Comparison of ENCODE assay signal across 9 cellular contexts in the genomic region with DNA sequence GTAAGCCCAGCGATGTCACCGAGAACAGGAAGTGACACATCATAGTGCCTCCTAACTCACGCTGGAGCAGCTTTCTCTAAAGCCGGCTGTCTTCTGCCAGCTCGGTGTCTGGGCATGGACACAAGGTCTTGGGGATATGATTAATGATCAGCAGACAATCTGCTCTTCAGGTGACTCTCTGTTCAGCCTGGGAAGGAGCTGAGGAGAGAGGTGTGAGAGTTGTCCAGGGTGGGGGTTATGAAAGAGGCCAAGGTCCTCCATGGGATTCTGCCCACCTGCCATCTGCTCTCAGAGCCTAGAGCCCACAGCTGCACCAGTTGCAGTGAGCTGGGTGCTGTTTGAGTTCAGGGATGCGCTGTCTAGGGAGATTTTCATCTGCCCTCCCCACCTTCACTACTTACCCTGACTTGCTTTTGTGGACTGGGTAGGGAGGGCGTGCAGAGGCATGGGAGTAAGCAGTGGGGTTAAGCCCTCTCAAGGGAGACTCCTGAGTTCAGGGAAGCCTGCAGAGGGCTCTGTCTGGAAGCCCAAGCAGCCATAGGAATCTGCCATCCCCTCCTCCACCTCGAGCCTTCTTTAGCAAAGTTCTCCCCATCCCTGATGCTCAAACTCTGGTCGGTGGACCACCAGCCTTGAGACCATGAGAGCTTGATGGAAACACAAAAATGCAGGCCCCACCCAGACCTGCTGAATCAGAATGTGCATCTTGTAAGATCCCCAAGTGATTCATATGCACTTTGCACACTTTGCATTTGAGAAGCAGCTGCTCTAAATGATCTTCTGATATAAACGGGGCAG.
DNase-seq lines count a peak whose midpoint lies in the region; ATAC-seq and TF ChIP-seq lines count a peak whose summit lies in the region.
"Had no signal": no experiment of that assay in that cellular context is flagged by ENCODE, and none has a peak within 500 bp of the region (broad histone marks: within the 10 kb centered on the region; RNA-seq: fewer than 3 reads in every experiment).

No MANE protein-coding gene starts in this region.

- H3K4me3 ChIP-seq in GM23338, result no peak overlapping the region
- no peak overlapping the region for H3K4me3 ChIP-seq in endodermal cell (ENCODE audit: low read length)
- H3K4me3 ChIP-seq in osteoblast (ENCODE audit: insufficient read depth, low read length), result no peak overlapping the region

- H4K20me1 ChIP-seq in GM23338 (replicated peaks; ENCODE audit: insufficient read depth) (no peaks in the 10 kb centered on the region), osteoblast (ENCODE audit: insufficient read depth, low read length) (no peaks in the 10 kb centered on the region)

- no peak overlapping the region for H3K27ac Mint-ChIP-seq in GM23338
- no peak overlapping the region for H3K27ac Mint-ChIP-seq in endodermal cell

- peaks cover 13% of the 10 kb centered on the region for H3K9me3 ChIP-seq in endodermal cell (ENCODE audit: control insufficient read depth, low read length)
- no peaks in the 10 kb centered on the region for H3K9me3 ChIP-seq in osteoblast (ENCODE audit: low read depth, low read length)

- H3F3A ChIP-seq in GM23338 (replicated peaks; ENCODE audit: low read depth), result no peaks in the 10 kb centered on the region

- WGBS in endodermal cell (ENCODE audit: insufficient coverage in 1 of 2, insufficient read length in 1 of 2), 2 experiments, result 89 to 91% methylated on average over 3 to 10 of the region's 10 CpGs

- peak; percentile 44; the same call in 1 of the 3 replicates for ATAC-seq in GM23338
- ATAC-seq in HG03378 (IDR thresholded peaks at IDR 0.05; ENCODE audit: unreplicated experiment), result no peak

- no peak overlapping the region for H3K4me2 ChIP-seq in GM23338
- H3K4me2 ChIP-seq in osteoblast (ENCODE audit: insufficient read depth, low read length), result peak overlapping the region; percentile 30

- H3K4me1 Mint-ChIP-seq in GM23338, result peaks cover 9% of the 10 kb centered on the region; the same call in 2 of the 3 replicates
- H3K4me1 Mint-ChIP-seq in endodermal cell, result peaks cover 5% of the 10 kb centered on the region

- H3K27ac ChIP-seq in GM23338 (ENCODE audit: low read depth) (no peak overlapping the region), endodermal cell (ENCODE audit: low read depth, low read length) (no peak overlapping the region), osteoblast (ENCODE audit: low read depth, low read length) (peak overlapping the region; percentile 63)
- H3K27ac ChIP-seq: VCaP had no signal

- H3K9me2 ChIP-seq in GM23338 (ENCODE audit: insufficient read depth), result no peaks in the 10 kb centered on the region; the same call in 1 of the 2 replicates

- H3K4me1 ChIP-seq in GM23338 (ENCODE audit: insufficient read depth) (peaks cover 4% of the 10 kb centered on the region; the same call in 1 of the 2 replicates), endodermal cell (ENCODE audit: control insufficient read depth, insufficient read depth, low read length) (no peaks in the 10 kb centered on the region), osteoblast (ENCODE audit: insufficient read depth, low read length) (peaks cover 34% of the 10 kb centered on the region)

- no peak overlapping the region for H3K9ac ChIP-seq in endodermal cell (ENCODE audit: extremely low read depth, low read length, poor library complexity, severe bottlenecking)

- H3K79me2 ChIP-seq in GM23338 (replicated peaks; ENCODE audit: insufficient read depth) (no peaks in the 10 kb centered on the region), osteoblast (ENCODE audit: insufficient read depth, low read length) (no peaks in the 10 kb centered on the region)

- H3K9me3 Mint-ChIP-seq in GM23338 (peaks cover 7% of the 10 kb centered on the region; the same call in 2 of the 3 replicates), endodermal cell (peaks cover 3% of the 10 kb centered on the region)

- TF ChIP-seq CTCF in GM23338 (conservative IDR thresholded peaks at IDR 0.05; ENCODE audit: low read depth in 2 of 2), result no peak
- TF ChIP-seq CTCF in endodermal cell (conservative IDR thresholded peaks at IDR 0.05), result peak; percentile 27
- no peak for TF ChIP-seq CTCF in osteoblast (IDR thresholded peaks at IDR 0.05; ENCODE audit: extremely low read depth, low read depth, low read length)

- DNase-seq in GM23338 (ENCODE audit: low spot score) (peak; percentile 2), OCI-M1 (lab: John Stamatoyannopoulos, UW) (peak; percentile 6), endodermal cell (peak; percentile 50), osteoblast (ENCODE audit: insufficient read length, low spot score, missing footprints) (peak; percentile 89), NCI-H1694 treated with DMSO at 0.1 percent for 48 hours (lab: John Stamatoyannopoulos, UW) (no peak), NCI-H2196 treated with DMSO at 0.1 percent for 48 hours (lab: John Stamatoyannopoulos, UW; ENCODE audit: unreplicated experiment) (no peak)
- DNase-seq in effector CD4-positive, alpha-beta T cell, result no peak

- H3K27me3 Mint-ChIP-seq in GM23338 (ENCODE audit: insufficient read depth, low read depth, poor library complexity) (peaks cover 2% of the 10 kb centered on the region), endodermal cell (ENCODE audit: insufficient read depth) (no peaks in the 10 kb centered on the region)

- no peaks in the 10 kb centered on the region for H3K36me3 Mint-ChIP-seq in GM23338 (ENCODE audit: low read depth)
- H3K36me3 Mint-ChIP-seq in endodermal cell (ENCODE audit: low read depth), result no peaks in the 10 kb centered on the region

- H2AFZ ChIP-seq in GM23338 (no peak overlapping the region), osteoblast (ENCODE audit: low read length) (no peak overlapping the region)

- no peak overlapping the region for H3K4me3 Mint-ChIP-seq in GM23338
- no peak overlapping the region for H3K4me3 Mint-ChIP-seq in endodermal cell

- no peaks in the 10 kb centered on the region for H3K36me3 ChIP-seq in GM23338 (ENCODE audit: insufficient read depth)
- H3K36me3 ChIP-seq in endodermal cell (ENCODE audit: control insufficient read depth, insufficient read depth, low read length), result no peaks in the 10 kb centered on the region
- H3K36me3 ChIP-seq in osteoblast (ENCODE audit: insufficient read depth, low read length), result no peaks in the 10 kb centered on the region

- H3K27me3 ChIP-seq in GM23338 (ENCODE audit: insufficient read depth), result no peaks in the 10 kb centered on the region
- no peaks in the 10 kb centered on the region for H3K27me3 ChIP-seq in endodermal cell (ENCODE audit: control insufficient read depth, insufficient read depth, low read length, poor library complexity, severe bottlenecking)
- no peaks in the 10 kb centered on the region for H3K27me3 ChIP-seq in osteoblast (ENCODE audit: insufficient read depth, low read length)

TF ChIP-seq in GM23338, 12 proteins besides CTCF, POLR2A, EP300 and RAD21 (continues in another document):
- no peak for TF ChIP-seq EZH2phosphoT487 (IDR thresholded peaks at IDR 0.05; ENCODE audit: unreplicated experiment)
- TF ChIP-seq ZNF114 (CRISPR knock-in tag; IDR thresholded peaks at IDR 0.05), result no peak

Comparison
In these comparisons a context has a peak if more than half of its experiments do, and no peak if none do; other contexts are left out.
1. DNase-seq: peak in GM23338 (single experiment), OCI-M1 (single experiment), endodermal cell (single experiment) and osteoblast (single experiment); none in effector CD4-positive, alpha-beta T cell (single experiment), NCI-H1694 treated with DMSO at 0.1 percent for 48 hours (single experiment) and NCI-H2196 treated with DMSO at 0.1 percent for 48 hours (single experiment).